In genomic region chr10:37803269-37803668, GRCh38 we compare ENCODE assay signal across 18 cellular contexts. TPM values are rescaled to one million over a fixed set of nuclear protein-coding genes. Genes with fewer than 3 reads are reported as not detected.
DNase-seq lines count a peak whose midpoint lies in the region; ATAC-seq and TF ChIP-seq lines count a peak whose summit lies in the region.
"Had no signal": no experiment of that assay in that cellular context is flagged by ENCODE, and none has a peak within 500 bp of the region (broad histone marks: within the 10 kb centered on the region; RNA-seq: fewer than 3 reads in every experiment).

No MANE protein-coding gene starts in this region.

- H3K4me1 ChIP-seq in heart left ventricle (no peaks in the 10 kb centered on the region), heart right ventricle (no peaks in the 10 kb centered on the region)
- no peaks in the 10 kb centered on the region for H3K4me1 ChIP-seq in CD8-positive, alpha-beta memory T cell (ENCODE audit: insufficient read depth, low read length)
- H3K4me1 ChIP-seq: A549 had no signal

- no peak overlapping the region for H3K4me3 Mint-ChIP-seq in glutamatergic neuron (ENCODE audit: unreplicated experiment)
- H3K4me3 Mint-ChIP-seq in CD8-positive, alpha-beta memory T cell: no peak overlapping the region
- H3K4me3 Mint-ChIP-seq: CD4-positive, CD25-positive, alpha-beta regulatory T cell had no signal

- H3K9me3 Mint-ChIP-seq in glutamatergic neuron (ENCODE audit: unreplicated experiment): peaks cover 2% of the 10 kb centered on the region
- H3K9me3 Mint-ChIP-seq in CD8-positive, alpha-beta memory T cell: peaks cover 4 to 39% (median 8%) of the 10 kb centered on the region in 5 donors

- no peak overlapping the region for H3K27ac ChIP-seq in heart left ventricle
- H3K27ac ChIP-seq in RWPE1: peak overlapping the region; percentile 48
- H3K27ac ChIP-seq in heart right ventricle: no peak overlapping the region
- H3K27ac ChIP-seq in CD8-positive, alpha-beta memory T cell (ENCODE audit: low read depth, low read length): no peak overlapping the region
- H3K27ac ChIP-seq: A549, KMS-11 had no signal

- DNase-seq in heart left ventricle (peak in 1 of 5 donors; percentile 38), cardiac septum (ENCODE audit: low spot score) (no peak), RWPE1 (ENCODE audit: low spot score) (no peak), heart right ventricle (no peak), NCI-H510A (lab: John Stamatoyannopoulos, UW) (no peak), glutamatergic neuron (no peak)
- no peak for DNase-seq in CD8-positive, alpha-beta memory T cell
- DNase-seq: CD4-positive, CD25-positive, alpha-beta regulatory T cell; COR-L47; DMS79; NCI-H1048; NCI-H1417 treated with DMSO at 0.1 percent for 48 hours; NCI-H187; NCI-H2107; NCI-H748 treated with DMSO at 0.1 percent for 48 hours had no signal

- POLR2A ChIA-PET in RWPE1 (lab: Yijun Ruan, JAX; ENCODE audit: low non-redundant PET): no interaction called here
- POLR2A ChIA-PET in CD8-positive, alpha-beta memory T cell (lab: Charles Lee): no interaction called here

- no peaks in the 10 kb centered on the region for H3K4me1 Mint-ChIP-seq in glutamatergic neuron (ENCODE audit: low read depth, unreplicated experiment)
- no peaks in the 10 kb centered on the region for H3K4me1 Mint-ChIP-seq in CD8-positive, alpha-beta memory T cell
- H3K4me1 Mint-ChIP-seq: CD4-positive, CD25-positive, alpha-beta regulatory T cell had no signal

- H3K9me3 ChIP-seq in heart left ventricle (peaks cover 0 to 6% (median 0%) of the 10 kb centered on the region in 12 donors), heart right ventricle (peaks cover 0 to 9% (median 0%) of the 10 kb centered on the region in 11 donors)
- no peaks in the 10 kb centered on the region for H3K9me3 ChIP-seq in CD8-positive, alpha-beta memory T cell (ENCODE audit: low read length)

- H3K4me3 ChIP-seq in heart left ventricle (no peak overlapping the region), heart right ventricle (no peak overlapping the region)
- H3K4me3 ChIP-seq in CD8-positive, alpha-beta memory T cell (ENCODE audit: low read length): no peak overlapping the region
- H3K4me3 ChIP-seq: A549 had no signal

- H3K27ac Mint-ChIP-seq in glutamatergic neuron (ENCODE audit: unreplicated experiment): no peak overlapping the region
- H3K27ac Mint-ChIP-seq in CD8-positive, alpha-beta memory T cell: no peak overlapping the region
- H3K27ac Mint-ChIP-seq: CD4-positive, CD25-positive, alpha-beta regulatory T cell had no signal

- intact Hi-C loops in heart left ventricle (cut with DNase I): no loop called here
- intact Hi-C loops in cardiac septum (cut with DNase I): no loop called here
- intact Hi-C loops in heart right ventricle (cut with DNase I): no loop called here

- no peaks in the 10 kb centered on the region for H3K27me3 Mint-ChIP-seq in glutamatergic neuron (ENCODE audit: unreplicated experiment)
- no peaks in the 10 kb centered on the region for H3K27me3 Mint-ChIP-seq in CD8-positive, alpha-beta memory T cell
- H3K27me3 Mint-ChIP-seq: CD4-positive, CD25-positive, alpha-beta regulatory T cell had no signal

- H3K27me3 ChIP-seq in heart left ventricle (no peaks in the 10 kb centered on the region), heart right ventricle (no peaks in the 10 kb centered on the region)
- H3K27me3 ChIP-seq in CD8-positive, alpha-beta memory T cell (ENCODE audit: insufficient read depth, low read length, poor library complexity, severe bottlenecking): no peaks in the 10 kb centered on the region

- H3K36me3 Mint-ChIP-seq in glutamatergic neuron (ENCODE audit: unreplicated experiment): peaks cover 7% of the 10 kb centered on the region
- H3K36me3 Mint-ChIP-seq in CD8-positive, alpha-beta memory T cell: peaks cover 2 to 26% (median 9%) of the 10 kb centered on the region in 3 donors

- TF ChIP-seq CTCF in heart left ventricle (IDR thresholded peaks at IDR 0.05): no peak
- TF ChIP-seq CTCF in RWPE1 (conservative IDR thresholded peaks at IDR 0.05; ENCODE audit: low read depth): no peak
- no peak for TF ChIP-seq CTCF in heart right ventricle (IDR thresholded peaks at IDR 0.05)
- TF ChIP-seq CTCF in glutamatergic neuron (IDR thresholded peaks at IDR 0.05; ENCODE audit: partially characterized antibody, unreplicated experiment): no peak

- CTCF ChIA-PET in RWPE1 (lab: Yijun Ruan, JAX): no interaction called here
- CTCF ChIA-PET in CD8-positive, alpha-beta memory T cell (lab: Charles Lee): no interaction called here

- ATAC-seq in heart left ventricle: peak; percentile 69 to 93 (median 80)
- ATAC-seq in heart right ventricle: peak in 6 of 8 donors; percentile 42 to 90 (median 60)
- ATAC-seq: A549, Panc1 had no signal

- no peaks in the 10 kb centered on the region for H3K36me3 ChIP-seq in heart left ventricle
- H3K36me3 ChIP-seq in heart right ventricle: no peaks in the 10 kb centered on the region
- no peaks in the 10 kb centered on the region for H3K36me3 ChIP-seq in CD8-positive, alpha-beta memory T cell (ENCODE audit: insufficient read depth, low read length)

- TF ChIP-seq POLR2A in heart left ventricle (IDR thresholded peaks at IDR 0.05): no peak

- 51 to 67% (median 56%) methylated on average over 3 of the region's 3 CpGs for WGBS in heart left ventricle, 4 donors
- 57 to 65% methylated on average over 3 of the region's 3 CpGs for WGBS in heart right ventricle, 2 donors

RNA-seq across cellular contexts. Expression of gene ZNF248, which starts 54.1 kb away (rescaled TPM):
- total RNA-seq in heart left ventricle (10 to 100 TPM in 3 of 9 donors, 1 to 10 TPM in 6; 6.3 to 14.7 (median 9.1) TPM), cardiac septum (10.8 TPM), heart right ventricle (10 to 100 TPM in 4 of 10 donors, 1 to 10 TPM in 6; 7.4 to 13.9 (median 9.1) TPM), glutamatergic neuron (ENCODE audit: unreplicated experiment) (11.1 TPM)
- polyA plus RNA-seq in heart left ventricle (1 to 10 TPM; 5.0 to 5.7 TPM), heart right ventricle (1 to 10 TPM; 3.8 to 8.6 TPM)
- 1 to 10 TPM; 5.8 to 6.8 TPM for total RNA-seq in CD8-positive, alpha-beta memory T cell
- polyA plus RNA-seq in CD8-positive, alpha-beta memory T cell: 6.0 TPM
